ENCODE assay signal across 24 cellular contexts in the genomic region with DNA sequence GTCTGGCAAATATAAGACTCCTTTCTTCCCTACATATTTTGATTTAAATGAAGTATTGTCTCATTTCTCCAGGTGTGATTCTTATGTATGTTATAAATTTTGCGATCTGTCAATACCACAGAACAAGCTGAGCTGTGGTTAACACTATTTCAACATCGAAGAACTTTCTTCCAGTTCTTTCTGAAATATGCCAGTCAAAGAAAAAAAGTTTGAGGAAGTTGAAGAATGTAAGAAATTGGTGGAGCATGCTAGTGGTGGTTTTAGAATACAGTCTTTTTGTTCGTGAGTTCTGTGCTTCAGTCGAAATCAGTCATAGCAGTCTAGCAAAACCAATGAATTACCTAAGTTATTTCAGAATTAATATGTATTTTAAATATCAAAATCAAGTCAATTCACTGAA. TPM values are rescaled to one million over a fixed set of nuclear protein-coding genes. Genes with fewer than 3 reads are reported as not detected.
DNase-seq lines count a peak whose midpoint lies in the region; ATAC-seq, FAIRE-seq and TF ChIP-seq lines count a peak whose summit lies in the region.
"Had no signal": no experiment of that assay in that cellular context is flagged by ENCODE, and none has a peak within 500 bp of the region (broad histone marks: within the 10 kb centered on the region; RNA-seq: fewer than 3 reads in every experiment).

No MANE protein-coding gene starts in this region.

- H3K36me3 ChIP-seq in bronchial epithelial cell (ENCODE audit: control insufficient read depth, insufficient read depth, low read length): no peaks in the 10 kb centered on the region
- H3K36me3 ChIP-seq in osteoblast (ENCODE audit: insufficient read depth, low read length): no peaks in the 10 kb centered on the region
- H3K36me3 ChIP-seq: breast epithelium, gastrocnemius medialis, SJSA1, thoracic aorta had no signal

- no peaks in the 10 kb centered on the region for H3K9me3 Mint-ChIP-seq in Calu3 (ENCODE audit: low read depth, unreplicated experiment)
- no peaks in the 10 kb centered on the region for H3K9me3 Mint-ChIP-seq in activated naive CD4-positive, alpha-beta T cell treated with anti-CD3 and anti-CD28 coated beads, Interleukin-2, amount 50 U/mL, for 72 hours
- H3K9me3 Mint-ChIP-seq: activated naive CD8-positive, alpha-beta T cell treated with anti-CD3 and anti-CD28 coated beads, Interleukin-2, amount 50 U/mL, for 24 hours; CD4-positive, alpha-beta T cell had no signal

- H3K4me3 ChIP-seq in bronchial epithelial cell (ENCODE audit: low read depth, low read length): no peak overlapping the region
- no peak overlapping the region for H3K4me3 ChIP-seq in osteoblast (ENCODE audit: insufficient read depth, low read length)
- H3K4me3 ChIP-seq: breast epithelium, gastrocnemius medialis, GM12878, K562, SJSA1, thoracic aorta had no signal

- H4K20me1 ChIP-seq in osteoblast (ENCODE audit: insufficient read depth, low read length): no peaks in the 10 kb centered on the region

- ATAC-seq in HG03460 (IDR thresholded peaks at IDR 0.05; ENCODE audit: unreplicated experiment) (no peak), HG03159 (IDR thresholded peaks at IDR 0.05; ENCODE audit: unreplicated experiment) (no peak)
- no peak for ATAC-seq in activated naive CD4-positive, alpha-beta T cell treated with anti-CD3 and anti-CD28 coated beads, Interleukin-2, amount 50 U/mL, for 72 hours
- ATAC-seq: activated naive CD8-positive, alpha-beta T cell treated with anti-CD3 and anti-CD28 coated beads, Interleukin-2, amount 50 U/mL, for 24 hours; gastrocnemius medialis; GM12878; HCT116; K562; left colon had no signal

- H3K4me1 ChIP-seq in osteoblast (ENCODE audit: insufficient read depth, low read length): no peaks in the 10 kb centered on the region
- H3K4me1 ChIP-seq: breast epithelium, gastrocnemius medialis, SJSA1 had no signal

- no TSS peak for BruUV-seq in Calu3 (replicated peaks; lab: Mats Ljungman, UMichigan)

- H3K27me3 ChIP-seq in bronchial epithelial cell (ENCODE audit: control insufficient read depth, insufficient read depth, low read length) (no peaks in the 10 kb centered on the region), osteoblast (ENCODE audit: insufficient read depth, low read length) (no peaks in the 10 kb centered on the region)
- H3K27me3 ChIP-seq: breast epithelium, gastrocnemius medialis had no signal

- no peak overlapping the region for H3K27ac ChIP-seq in osteoblast (ENCODE audit: low read depth, low read length)
- H3K27ac ChIP-seq: breast epithelium, gastrocnemius medialis, SJSA1, thoracic aorta had no signal

- no peaks in the 10 kb centered on the region for H3K36me3 Mint-ChIP-seq in Calu3 (ENCODE audit: insufficient read depth, unreplicated experiment)
- no peaks in the 10 kb centered on the region for H3K36me3 Mint-ChIP-seq in activated naive CD4-positive, alpha-beta T cell treated with anti-CD3 and anti-CD28 coated beads, Interleukin-2, amount 50 U/mL, for 72 hours

- no peaks in the 10 kb centered on the region for H3K4me1 Mint-ChIP-seq in Calu3 (ENCODE audit: low read depth, unreplicated experiment)

- DNase-seq in Calu3: no peak
- peak; percentile 54 to 87 for DNase-seq in NOMO-1 (lab: John Stamatoyannopoulos, UW; ENCODE audit: unreplicated experiment in 2 of 2)
- DNase-seq in bronchial epithelial cell (ENCODE audit: low read depth): peak; percentile 31
- peak; percentile 37 for DNase-seq in osteoblast (ENCODE audit: insufficient read length, low spot score, missing footprints)
- no peak for DNase-seq in stimulated activated CD8-positive, alpha-beta memory T cell treated with anti-CD3 and anti-CD28 coated beads, Interleukin-4, amount 100 ng/mL, for 48 hours
- no peak for DNase-seq in activated naive CD4-positive, alpha-beta T cell treated with anti-CD3 and anti-CD28 coated beads, Interleukin-2, amount 50 U/mL, for 72 hours (ENCODE audit: low spot score in 2 of 2)
- DNase-seq: ACHN; activated naive CD8-positive, alpha-beta T cell treated with anti-CD3 and anti-CD28 coated beads, Interleukin-2, amount 50 U/mL, for 24 hours; CD4-positive, alpha-beta T cell; DMS153; dorsolateral prefrontal cortex; gastrocnemius medialis; left colon; NCI-H1105 treated with DMSO at 0.1 percent for 48 hours; NCI-H2107; NCI-H524 had no signal

- FAIRE-seq in bronchial epithelial cell (lab: Jason Lieb, UNC): no peak
- FAIRE-seq: GM12878, K562 had no signal

- H2AFZ ChIP-seq in osteoblast (ENCODE audit: low read length): no peak overlapping the region

- intact Hi-C loops in Calu3 (cut with micrococcal nuclease; ENCODE audit: unreplicated experiment): no loop called here

- H3K4me2 ChIP-seq in osteoblast (ENCODE audit: insufficient read depth, low read length): no peak overlapping the region

- H3K4me3 Mint-ChIP-seq in Calu3 (ENCODE audit: low read depth, unreplicated experiment): no peak overlapping the region
- H3K4me3 Mint-ChIP-seq: activated naive CD8-positive, alpha-beta T cell treated with anti-CD3 and anti-CD28 coated beads, Interleukin-2, amount 50 U/mL, for 24 hours; CD4-positive, alpha-beta T cell had no signal

- TF ChIP-seq CTCF in Calu3 (IDR thresholded peaks at IDR 0.05; ENCODE audit: unreplicated experiment) (no peak), bronchial epithelial cell (IDR thresholded peaks at IDR 0.05; ENCODE audit: insufficient read depth, low read length, severe bottlenecking) (no peak), osteoblast (IDR thresholded peaks at IDR 0.05; ENCODE audit: extremely low read depth, low read depth, low read length) (no peak)

- CTCF ChIA-PET in Calu3 (lab: Charles Lee): no interaction called here

- H3K27me3 Mint-ChIP-seq in Calu3 (ENCODE audit: unreplicated experiment): no peaks in the 10 kb centered on the region

- H3K79me2 ChIP-seq in osteoblast (ENCODE audit: insufficient read depth, low read length): no peaks in the 10 kb centered on the region

- H3K27ac Mint-ChIP-seq in Calu3 (ENCODE audit: unreplicated experiment): peak overlapping the region; percentile 26
- no peak overlapping the region for H3K27ac Mint-ChIP-seq in activated naive CD4-positive, alpha-beta T cell treated with anti-CD3 and anti-CD28 coated beads, Interleukin-2, amount 50 U/mL, for 72 hours
- H3K27ac Mint-ChIP-seq: activated naive CD8-positive, alpha-beta T cell treated with anti-CD3 and anti-CD28 coated beads, Interleukin-2, amount 50 U/mL, for 24 hours; CD4-positive, alpha-beta T cell had no signal

- H3K9me3 ChIP-seq in osteoblast (ENCODE audit: low read depth, low read length): no peaks in the 10 kb centered on the region
- H3K9me3 ChIP-seq: breast epithelium, gastrocnemius medialis, SJSA1, thoracic aorta had no signal

RNA-seq across cellular contexts. Expression of a gene that starts 8.6 kb away (rescaled TPM):
- total RNA-seq in Calu3 (2022) (44.9 and 56.9 TPM in 2 replicates), bronchial epithelial cell (10.5 and 18.9 TPM in 2 replicates), osteoblast (10.9 and 17.4 TPM in 2 replicates)
- under 1 TPM; 0.04 to 0.18 TPM for total RNA-seq in activated naive CD4-positive, alpha-beta T cell treated with anti-CD3 and anti-CD28 coated beads, Interleukin-2, amount 50 U/mL, for 72 hours

Comparison
In these comparisons a context has a peak if more than half of its experiments do, and no peak if none do; other contexts are left out.
1. DNase-seq: peak in NOMO-1 (2 of 2), bronchial epithelial cell (single experiment) and osteoblast (single experiment); none in Calu3 (single experiment), stimulated activated CD8-positive, alpha-beta memory T cell treated with anti-CD3 and anti-CD28 coated beads, Interleukin-4, amount 100 ng/mL, for 48 hours (single experiment) and activated naive CD4-positive, alpha-beta T cell treated with anti-CD3 and anti-CD28 coated beads, Interleukin-2, amount 50 U/mL, for 72 hours (0 of 2).